Comparison of ENCODE assay signal across 1 cellular context in the genomic region with DNA sequence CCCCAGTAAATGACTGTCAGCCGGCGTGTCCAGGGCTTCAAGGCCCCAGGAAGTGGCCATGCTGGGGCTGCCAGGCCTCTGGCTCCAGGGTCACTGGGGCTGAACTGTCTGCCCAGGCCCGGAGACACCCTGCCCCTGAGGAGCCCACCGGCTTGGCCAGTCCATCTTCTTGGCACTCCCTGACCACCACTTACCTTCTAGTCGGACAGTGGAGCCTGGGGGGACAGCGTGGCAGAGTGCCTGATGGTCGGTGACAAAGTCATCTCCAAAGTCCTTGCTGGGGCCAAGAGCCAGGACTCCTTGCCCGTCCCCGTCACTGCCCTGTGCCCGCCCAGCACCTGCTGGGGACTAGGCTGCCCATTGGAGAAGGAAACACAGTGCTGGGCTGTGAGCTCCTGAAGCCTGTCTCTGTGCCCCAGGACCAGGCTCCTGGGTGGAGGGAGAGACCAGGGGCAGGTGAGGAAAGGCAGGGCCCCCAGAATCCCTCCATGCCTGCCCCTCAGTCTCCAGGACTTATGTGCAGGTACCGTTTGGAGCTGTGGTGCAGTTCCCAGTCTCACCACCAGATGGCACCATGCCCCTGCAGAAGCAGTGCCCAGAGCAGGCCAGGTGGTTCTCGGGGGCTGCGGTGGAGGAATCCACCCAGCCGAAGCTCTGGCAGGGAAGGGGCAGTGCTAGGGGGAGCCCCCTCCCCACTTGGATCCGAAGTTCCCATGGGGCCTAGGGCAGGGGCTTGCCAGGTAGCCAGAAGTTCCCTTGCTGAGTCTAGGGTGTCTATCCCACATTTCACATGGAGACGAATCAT.
TF ChIP-seq lines count a peak whose summit lies in the region.

No MANE protein-coding gene starts in this region.

TF ChIP-seq in K562, 482 proteins besides CTCF, POLR2A, EP300 and RAD21 (continued from another document and continues in another):
- TF ChIP-seq, protein P1, sequence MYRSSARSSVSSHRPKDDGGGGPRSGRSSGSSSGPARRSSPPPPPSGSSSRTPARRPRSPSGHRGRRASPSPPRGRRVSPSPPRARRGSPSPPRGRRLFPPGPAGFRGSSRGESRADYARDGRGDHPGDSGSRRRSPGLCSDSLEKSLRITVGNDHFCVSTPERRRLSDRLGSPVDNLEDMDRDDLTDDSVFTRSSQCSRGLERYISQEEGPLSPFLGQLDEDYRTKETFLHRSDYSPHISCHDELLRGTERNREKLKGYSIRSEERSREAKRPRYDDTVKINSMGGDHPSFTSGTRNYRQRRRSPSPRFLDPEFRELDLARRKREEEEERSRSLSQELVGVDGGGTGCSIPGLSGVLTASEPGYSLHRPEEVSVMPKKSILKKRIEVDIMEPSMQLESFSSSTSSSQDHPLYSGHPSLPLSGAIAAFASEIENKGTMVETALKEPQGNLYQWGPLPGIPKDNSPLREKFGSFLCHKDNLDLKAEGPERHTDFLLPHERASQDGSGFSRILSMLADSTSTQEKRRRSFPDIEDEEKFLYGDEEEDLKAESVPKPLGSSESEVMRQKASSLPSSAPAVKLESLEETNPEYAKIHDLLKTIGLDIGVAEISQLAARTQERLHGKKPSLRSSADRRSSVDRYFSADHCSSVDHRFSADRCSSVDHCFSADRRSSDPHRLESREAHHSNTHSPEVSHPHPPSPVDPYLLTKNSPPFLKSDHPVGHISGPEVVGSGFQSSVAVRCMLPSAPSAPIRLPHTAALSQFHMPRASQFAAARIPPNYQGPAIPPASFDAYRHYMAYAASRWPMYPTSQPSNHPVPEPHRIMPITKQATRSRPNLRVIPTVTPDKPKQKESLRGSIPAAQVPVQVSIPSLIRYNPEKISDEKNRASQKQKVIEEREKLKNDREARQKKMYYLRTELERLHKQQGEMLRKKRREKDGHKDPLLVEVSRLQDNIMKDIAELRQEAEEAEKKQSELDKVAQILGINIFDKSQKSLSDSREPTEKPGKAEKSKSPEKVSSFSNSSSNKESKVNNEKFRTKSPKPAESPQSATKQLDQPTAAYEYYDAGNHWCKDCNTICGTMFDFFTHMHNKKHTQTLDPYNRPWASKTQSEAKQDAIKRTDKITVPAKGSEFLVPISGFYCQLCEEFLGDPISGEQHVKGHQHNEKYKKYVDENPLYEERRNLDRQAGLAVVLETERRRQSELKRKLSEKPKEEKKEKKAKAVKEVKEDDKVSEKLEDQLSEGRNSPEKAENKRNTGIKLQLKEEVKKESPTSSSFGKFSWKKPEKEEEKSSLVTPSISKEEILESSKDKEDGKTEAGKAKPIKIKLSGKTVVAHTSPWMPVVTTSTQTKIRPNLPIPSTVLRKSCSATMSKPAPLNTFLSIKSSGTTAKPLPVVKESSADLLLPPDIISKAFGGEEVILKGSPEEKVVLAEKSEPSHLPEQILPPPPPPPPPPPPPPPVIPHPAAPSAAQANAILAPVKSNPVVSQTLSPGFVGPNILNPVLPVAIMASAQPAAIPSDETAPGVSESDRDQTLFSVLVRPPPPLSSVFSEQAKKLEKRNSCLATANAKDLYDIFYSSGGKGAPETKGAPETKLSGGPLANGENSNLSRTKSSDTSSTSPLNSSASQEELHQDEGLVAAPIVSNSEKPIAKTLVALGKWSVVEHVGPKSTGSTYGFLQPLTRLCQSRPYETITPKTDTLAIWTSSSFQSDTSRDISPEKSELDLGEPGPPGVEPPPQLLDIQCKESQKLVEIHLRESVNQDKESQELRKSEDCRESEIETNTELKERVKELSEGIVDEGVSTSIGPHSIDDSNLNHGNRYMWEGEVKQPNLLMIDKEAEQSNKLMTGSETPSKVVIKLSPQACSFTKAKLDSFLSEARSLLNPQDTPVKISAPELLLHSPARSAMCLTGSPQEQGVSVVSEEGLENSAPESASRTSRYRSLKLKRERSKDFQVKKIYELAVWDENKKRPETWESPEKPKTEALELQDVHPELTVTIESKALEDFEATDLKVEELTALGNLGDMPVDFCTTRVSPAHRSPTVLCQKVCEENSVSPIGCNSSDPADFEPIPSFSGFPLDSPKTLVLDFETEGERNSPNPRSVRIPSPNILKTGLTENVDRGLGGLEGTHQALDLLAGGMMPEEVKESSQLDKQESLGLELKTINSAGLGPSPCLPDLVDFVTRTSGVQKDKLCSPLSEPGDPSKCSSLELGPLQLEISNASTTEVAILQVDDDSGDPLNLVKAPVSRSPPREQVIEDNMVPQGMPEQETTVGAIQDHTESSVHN (IDR thresholded peaks at IDR 0.05; ENCODE audit: borderline replicate concordance in 1 of 2, low read depth in 1 of 2), result no peak
- TF ChIP-seq, protein P2, sequence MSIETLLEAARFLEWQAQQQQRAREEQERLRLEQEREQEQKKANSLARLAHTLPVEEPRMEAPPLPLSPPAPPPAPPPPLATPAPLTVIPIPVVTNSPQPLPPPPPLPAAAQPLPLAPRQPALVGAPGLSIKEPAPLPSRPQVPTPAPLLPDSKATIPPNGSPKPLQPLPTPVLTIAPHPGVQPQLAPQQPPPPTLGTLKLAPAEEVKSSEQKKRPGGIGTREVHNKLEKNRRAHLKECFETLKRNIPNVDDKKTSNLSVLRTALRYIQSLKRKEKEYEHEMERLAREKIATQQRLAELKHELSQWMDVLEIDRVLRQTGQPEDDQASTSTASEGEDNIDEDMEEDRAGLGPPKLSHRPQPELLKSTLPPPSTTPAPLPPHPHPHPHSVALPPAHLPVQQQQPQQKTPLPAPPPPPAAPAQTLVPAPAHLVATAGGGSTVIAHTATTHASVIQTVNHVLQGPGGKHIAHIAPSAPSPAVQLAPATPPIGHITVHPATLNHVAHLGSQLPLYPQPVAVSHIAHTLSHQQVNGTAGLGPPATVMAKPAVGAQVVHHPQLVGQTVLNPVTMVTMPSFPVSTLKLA (conservative IDR thresholded peaks at IDR 0.05), result no peak
- no peak for TF ChIP-seq ILF3 (IDR thresholded peaks at IDR 0.05; ENCODE audit: borderline replicate concordance)
- TF ChIP-seq HEY1 (CRISPR knock-in tag; IDR thresholded peaks at IDR 0.05; ENCODE audit: borderline replicate concordance), result no peak
- no peak for TF ChIP-seq MCM3 (IDR thresholded peaks at IDR 0.05)
- TF ChIP-seq GATAD2B (IDR thresholded peaks at IDR 0.05; ENCODE audit: borderline replicate concordance), result no peak
- no peak for TF ChIP-seq BRCA1 (IDR thresholded peaks at IDR 0.05)
- peak; percentile 99 for TF ChIP-seq BRCA1 (CRISPR knock-in tag; IDR thresholded peaks at IDR 0.05)
- TF ChIP-seq ZNF143 (CRISPR knock-in tag; IDR thresholded peaks at IDR 0.05), result 0 out of 2 replicates have a peak, but pooled peaks have one; percentile 38
- TF ChIP-seq, protein P3, sequence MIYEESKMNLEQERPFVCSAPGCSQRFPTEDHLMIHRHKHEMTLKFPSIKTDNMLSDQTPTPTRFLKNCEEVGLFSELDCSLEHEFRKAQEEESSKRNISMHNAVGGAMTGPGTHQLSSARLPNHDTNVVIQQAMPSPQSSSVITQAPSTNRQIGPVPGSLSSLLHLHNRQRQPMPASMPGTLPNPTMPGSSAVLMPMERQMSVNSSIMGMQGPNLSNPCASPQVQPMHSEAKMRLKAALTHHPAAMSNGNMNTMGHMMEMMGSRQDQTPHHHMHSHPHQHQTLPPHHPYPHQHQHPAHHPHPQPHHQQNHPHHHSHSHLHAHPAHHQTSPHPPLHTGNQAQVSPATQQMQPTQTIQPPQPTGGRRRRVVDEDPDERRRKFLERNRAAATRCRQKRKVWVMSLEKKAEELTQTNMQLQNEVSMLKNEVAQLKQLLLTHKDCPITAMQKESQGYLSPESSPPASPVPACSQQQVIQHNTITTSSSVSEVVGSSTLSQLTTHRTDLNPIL (CRISPR knock-in tag; IDR thresholded peaks at IDR 0.05), result no peak
- peak; percentile 87; the same call in 1 of the 2 replicates for TF ChIP-seq SMAD3 (CRISPR knock-in tag; conservative IDR thresholded peaks at IDR 0.05)
- TF ChIP-seq HNRNPH1 (optimal IDR thresholded peaks at IDR 0.05; ENCODE audit: low read depth, low read length), result no peak
- TF ChIP-seq, protein P4, sequence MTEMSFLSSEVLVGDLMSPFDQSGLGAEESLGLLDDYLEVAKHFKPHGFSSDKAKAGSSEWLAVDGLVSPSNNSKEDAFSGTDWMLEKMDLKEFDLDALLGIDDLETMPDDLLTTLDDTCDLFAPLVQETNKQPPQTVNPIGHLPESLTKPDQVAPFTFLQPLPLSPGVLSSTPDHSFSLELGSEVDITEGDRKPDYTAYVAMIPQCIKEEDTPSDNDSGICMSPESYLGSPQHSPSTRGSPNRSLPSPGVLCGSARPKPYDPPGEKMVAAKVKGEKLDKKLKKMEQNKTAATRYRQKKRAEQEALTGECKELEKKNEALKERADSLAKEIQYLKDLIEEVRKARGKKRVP (CRISPR knock-in tag; IDR thresholded peaks at IDR 0.05), result peak; percentile 49; the same call in 1 of the 2 replicates
- TF ChIP-seq BHLHE40 (IDR thresholded peaks at IDR 0.05; ENCODE audit: low read length), result peak; percentile 71; the same call in 1 of the 2 replicates
- peak; percentile 64; the same call in 1 of the 2 replicates for TF ChIP-seq HIVEP1 (CRISPR knock-in tag; IDR thresholded peaks at IDR 0.05)
- TF ChIP-seq ELF4 (CRISPR knock-in tag; IDR thresholded peaks at IDR 0.05), result peak; percentile 83
- no peak for TF ChIP-seq CBX2 (IDR thresholded peaks at IDR 0.05; ENCODE audit: insufficient read depth, low read length, poor library complexity, severe bottlenecking)
- TF ChIP-seq, protein P5, sequence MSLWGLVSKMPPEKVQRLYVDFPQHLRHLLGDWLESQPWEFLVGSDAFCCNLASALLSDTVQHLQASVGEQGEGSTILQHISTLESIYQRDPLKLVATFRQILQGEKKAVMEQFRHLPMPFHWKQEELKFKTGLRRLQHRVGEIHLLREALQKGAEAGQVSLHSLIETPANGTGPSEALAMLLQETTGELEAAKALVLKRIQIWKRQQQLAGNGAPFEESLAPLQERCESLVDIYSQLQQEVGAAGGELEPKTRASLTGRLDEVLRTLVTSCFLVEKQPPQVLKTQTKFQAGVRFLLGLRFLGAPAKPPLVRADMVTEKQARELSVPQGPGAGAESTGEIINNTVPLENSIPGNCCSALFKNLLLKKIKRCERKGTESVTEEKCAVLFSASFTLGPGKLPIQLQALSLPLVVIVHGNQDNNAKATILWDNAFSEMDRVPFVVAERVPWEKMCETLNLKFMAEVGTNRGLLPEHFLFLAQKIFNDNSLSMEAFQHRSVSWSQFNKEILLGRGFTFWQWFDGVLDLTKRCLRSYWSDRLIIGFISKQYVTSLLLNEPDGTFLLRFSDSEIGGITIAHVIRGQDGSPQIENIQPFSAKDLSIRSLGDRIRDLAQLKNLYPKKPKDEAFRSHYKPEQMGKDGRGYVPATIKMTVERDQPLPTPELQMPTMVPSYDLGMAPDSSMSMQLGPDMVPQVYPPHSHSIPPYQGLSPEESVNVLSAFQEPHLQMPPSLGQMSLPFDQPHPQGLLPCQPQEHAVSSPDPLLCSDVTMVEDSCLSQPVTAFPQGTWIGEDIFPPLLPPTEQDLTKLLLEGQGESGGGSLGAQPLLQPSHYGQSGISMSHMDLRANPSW (CRISPR knock-in tag; IDR thresholded peaks at IDR 0.05), result peak; percentile 95; the same call in 1 of the 2 replicates
- TF ChIP-seq ZNF354B (CRISPR knock-in tag; IDR thresholded peaks at IDR 0.05), result no peak
- TF ChIP-seq SREBF1 (IDR thresholded peaks at IDR 0.05; ENCODE audit: borderline replicate concordance, low read depth, low read length), result peak; percentile 60; the same call in 1 of the 2 replicates
- TF ChIP-seq SMARCA4 (IDR thresholded peaks at IDR 0.05), result no peak
- peak; percentile 87 for TF ChIP-seq TAF15 (IDR thresholded peaks at IDR 0.05; ENCODE audit: low read depth, low read length)
- TF ChIP-seq ZNF212 (CRISPR knock-in tag; IDR thresholded peaks at IDR 0.05), result peak; percentile 55; the same call in 1 of the 2 replicates
- no peak for TF ChIP-seq NCOR1 (IDR thresholded peaks at IDR 0.05)
- TF ChIP-seq MAZ (CRISPR knock-in tag; conservative IDR thresholded peaks at IDR 0.05 in 1 of 2, IDR thresholded peaks at IDR 0.05 in 1 of 2), result peak; percentile 91
- TF ChIP-seq GATA2 (CRISPR knock-in tag; IDR thresholded peaks at IDR 0.05), result no peak
- 0 out of 2 replicates have a peak, but pooled peaks have one; percentile 65 for TF ChIP-seq ZNF124 (CRISPR knock-in tag; IDR thresholded peaks at IDR 0.05)
- TF ChIP-seq SMAD4 (CRISPR knock-in tag; conservative IDR thresholded peaks at IDR 0.05), result peak; percentile 48; the same call in 1 of the 2 replicates
- TF ChIP-seq CEBPB (tag; IDR thresholded peaks at IDR 0.05), result no peak
- TF ChIP-seq WHSC1 (IDR thresholded peaks at IDR 0.05; ENCODE audit: low read length), result no peak
- TF ChIP-seq TBP (optimal IDR thresholded peaks at IDR 0.05; ENCODE audit: low read depth, low read length), result peak; percentile 25
- TF ChIP-seq, protein P6, sequence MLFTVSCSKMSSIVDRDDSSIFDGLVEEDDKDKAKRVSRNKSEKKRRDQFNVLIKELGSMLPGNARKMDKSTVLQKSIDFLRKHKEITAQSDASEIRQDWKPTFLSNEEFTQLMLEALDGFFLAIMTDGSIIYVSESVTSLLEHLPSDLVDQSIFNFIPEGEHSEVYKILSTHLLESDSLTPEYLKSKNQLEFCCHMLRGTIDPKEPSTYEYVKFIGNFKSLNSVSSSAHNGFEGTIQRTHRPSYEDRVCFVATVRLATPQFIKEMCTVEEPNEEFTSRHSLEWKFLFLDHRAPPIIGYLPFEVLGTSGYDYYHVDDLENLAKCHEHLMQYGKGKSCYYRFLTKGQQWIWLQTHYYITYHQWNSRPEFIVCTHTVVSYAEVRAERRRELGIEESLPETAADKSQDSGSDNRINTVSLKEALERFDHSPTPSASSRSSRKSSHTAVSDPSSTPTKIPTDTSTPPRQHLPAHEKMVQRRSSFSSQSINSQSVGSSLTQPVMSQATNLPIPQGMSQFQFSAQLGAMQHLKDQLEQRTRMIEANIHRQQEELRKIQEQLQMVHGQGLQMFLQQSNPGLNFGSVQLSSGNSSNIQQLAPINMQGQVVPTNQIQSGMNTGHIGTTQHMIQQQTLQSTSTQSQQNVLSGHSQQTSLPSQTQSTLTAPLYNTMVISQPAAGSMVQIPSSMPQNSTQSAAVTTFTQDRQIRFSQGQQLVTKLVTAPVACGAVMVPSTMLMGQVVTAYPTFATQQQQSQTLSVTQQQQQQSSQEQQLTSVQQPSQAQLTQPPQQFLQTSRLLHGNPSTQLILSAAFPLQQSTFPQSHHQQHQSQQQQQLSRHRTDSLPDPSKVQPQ (CRISPR knock-in tag; IDR thresholded peaks at IDR 0.05; ENCODE audit: borderline replicate concordance), result no peak
- TF ChIP-seq CC2D1A (IDR thresholded peaks at IDR 0.05), result peak; percentile 99
- TF ChIP-seq, protein P7, sequence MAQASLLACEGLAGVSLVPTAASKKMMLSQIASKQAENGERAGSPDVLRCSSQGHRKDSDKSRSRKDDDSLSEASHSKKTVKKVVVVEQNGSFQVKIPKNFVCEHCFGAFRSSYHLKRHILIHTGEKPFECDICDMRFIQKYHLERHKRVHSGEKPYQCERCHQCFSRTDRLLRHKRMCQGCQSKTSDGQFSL (CRISPR knock-in tag; IDR thresholded peaks at IDR 0.05), result no peak; the same call in 1 of the 2 replicates
- TF ChIP-seq, protein P7 (tag; IDR thresholded peaks at IDR 0.05), result no peak
- no peak for TF ChIP-seq ZC3H8 (IDR thresholded peaks at IDR 0.05)
- TF ChIP-seq TGIF2 (CRISPR knock-in tag; IDR thresholded peaks at IDR 0.05), result no peak
